Comparison of ENCODE assay signal across 8 cellular contexts in the genomic region with DNA sequence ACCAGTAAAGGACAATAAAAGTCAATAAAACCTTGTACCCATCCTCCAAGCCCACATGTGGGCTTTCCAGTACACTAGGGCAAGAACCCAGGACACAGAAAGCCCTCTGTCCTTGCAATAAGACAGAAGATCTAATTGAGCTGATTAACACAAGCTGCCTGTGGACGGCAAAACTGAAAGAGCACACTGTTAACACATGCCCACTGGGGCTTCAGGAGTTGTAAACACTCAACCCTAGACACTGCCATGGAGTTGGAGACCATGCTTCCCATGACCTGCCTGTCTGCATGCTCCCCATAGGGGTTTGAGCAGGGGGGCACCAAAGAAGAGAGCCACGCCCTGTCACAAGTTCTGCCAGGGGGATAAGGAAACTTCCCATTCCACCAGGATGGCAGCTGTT. TPM values are rescaled to one million over a fixed set of nuclear protein-coding genes. Genes with fewer than 3 reads are reported as not detected.
"Had no signal": no experiment of that assay in that cellular context is flagged by ENCODE, and none has a peak within 500 bp of the region (broad histone marks: within the 10 kb centered on the region; RNA-seq: fewer than 3 reads in every experiment).

No MANE protein-coding gene starts in this region.

- DNase-seq: GM23248, GOT3, H7, HFFc6, IMR-90, KBM-7 had no signal

- ATAC-seq: HCT116 had no signal

RNA-seq across cellular contexts. Expression of gene WIPF3, which starts 22.6 kb away (rescaled TPM):
- total RNA-seq: GM23248, H4, HFFc6, IMR-90 had no signal
- polyA plus RNA-seq: GM23248, IMR-90 had no signal
